In genomic region chr4:33802578-33802977, GRCh38 we compare ENCODE assay signal across 24 cellular contexts.
"Had no signal": no experiment of that assay in that cellular context is flagged by ENCODE, and none has a peak within 500 bp of the region (broad histone marks: within the 10 kb centered on the region; RNA-seq: fewer than 3 reads in every experiment).

No MANE protein-coding gene starts in this region.

- DNase-seq: activated CD8-positive, alpha-beta memory T cell treated with anti-CD3 and anti-CD28 coated beads for 24 hours; activated CD8-positive, alpha-beta memory T cell treated with anti-CD3 and anti-CD28 coated beads, Interleukin-2, amount 50 U/mL, for 4 hours; activated naive CD4-positive, alpha-beta T cell; activated T-cell treated with anti-CD3 and anti-CD28 coated beads, Interleukin-2, amount 50 U/mL, for 4 hours; adrenal gland; brain microvascular endothelial cell; caudate nucleus; dermis blood vessel endothelial cell; effector CD8-positive, alpha-beta T cell; erythroblast; foreskin keratinocyte; immature natural killer cell; lower lobe of right lung; mesendoderm; mucosa of descending colon; nephron progenitor cell; pancreas; psoas muscle; spleen; stimulated activated CD4-positive, alpha-beta T cell treated with anti-CD3 and anti-CD28 coated beads, Interleukin-4, amount 100 ng/mL, for 1 hour; stimulated activated naive CD4-positive, alpha-beta T cell; testis had no signal

- ATAC-seq: activated T-cell treated with anti-CD3 and anti-CD28 coated beads, Interleukin-2, amount 50 U/mL, for 4 hours; foreskin keratinocyte; left lobe of liver; lower lobe of right lung; mucosa of descending colon; pancreas; psoas muscle; WTC11 had no signal
